1 cellular context compared by ENCODE assay signal in the genomic region with DNA sequence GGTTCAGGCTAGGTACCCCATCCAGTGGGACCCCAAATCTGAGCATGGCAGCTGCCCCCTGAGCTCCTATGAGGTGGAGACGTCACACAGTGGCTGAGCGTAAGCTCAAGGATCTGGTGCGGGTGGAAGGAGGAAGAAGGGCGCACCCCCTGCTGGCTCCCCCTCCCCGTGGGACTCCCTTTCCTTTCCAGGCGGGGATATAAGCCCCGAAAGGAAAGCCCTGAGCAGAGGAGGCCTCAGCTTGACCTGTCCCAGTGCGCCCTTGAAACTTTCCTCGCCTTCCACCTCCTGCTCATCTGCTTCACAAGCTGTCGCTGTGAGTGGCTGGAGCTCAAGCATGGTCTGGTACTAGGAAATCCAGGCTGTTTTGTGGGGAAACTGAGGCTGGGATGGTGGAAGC.
TF ChIP-seq lines count a peak whose summit lies in the region.

No MANE protein-coding gene starts in this region.

TF ChIP-seq in A549, 52 proteins besides CTCF, POLR2A, EP300 and RAD21 (continued from another document):
- TF ChIP-seq, protein P1, sequence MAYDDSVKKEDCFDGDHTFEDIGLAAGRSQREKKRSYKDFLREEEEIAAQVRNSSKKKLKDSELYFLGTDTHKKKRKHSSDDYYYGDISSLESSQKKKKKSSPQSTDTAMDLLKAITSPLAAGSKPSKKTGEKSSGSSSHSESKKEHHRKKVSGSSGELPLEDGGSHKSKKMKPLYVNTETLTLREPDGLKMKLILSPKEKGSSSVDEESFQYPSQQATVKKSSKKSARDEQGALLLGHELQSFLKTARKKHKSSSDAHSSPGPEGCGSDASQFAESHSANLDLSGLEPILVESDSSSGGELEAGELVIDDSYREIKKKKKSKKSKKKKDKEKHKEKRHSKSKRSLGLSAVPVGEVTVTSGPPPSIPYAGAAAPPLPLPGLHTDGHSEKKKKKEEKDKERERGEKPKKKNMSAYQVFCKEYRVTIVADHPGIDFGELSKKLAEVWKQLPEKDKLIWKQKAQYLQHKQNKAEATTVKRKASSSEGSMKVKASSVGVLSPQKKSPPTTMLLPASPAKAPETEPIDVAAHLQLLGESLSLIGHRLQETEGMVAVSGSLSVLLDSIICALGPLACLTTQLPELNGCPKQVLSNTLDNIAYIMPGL (CRISPR knock-in tag; IDR thresholded peaks at IDR 0.05; ENCODE audit: borderline replicate concordance): no peak
